Comparison of ENCODE assay signal across 1 cellular context in the genomic region with DNA sequence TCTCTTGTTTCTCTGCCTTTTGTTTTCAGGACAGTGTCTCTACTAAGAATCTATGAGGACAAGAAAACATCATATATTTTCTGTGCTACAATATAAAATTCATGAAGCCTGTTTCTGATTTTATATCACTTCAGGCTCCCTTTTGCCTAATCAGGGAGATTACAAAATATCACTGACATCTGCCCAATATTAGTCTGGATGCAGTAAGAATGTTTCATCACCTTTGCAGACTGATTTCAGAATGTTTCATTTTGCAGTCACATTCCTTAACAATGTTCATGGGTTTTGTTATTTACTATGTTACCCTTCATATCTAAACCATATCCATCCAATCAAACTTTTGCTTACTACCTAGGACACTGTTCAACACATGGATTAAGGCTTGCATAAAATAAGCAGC.
TF ChIP-seq lines count a peak whose summit lies in the region.

No MANE protein-coding gene starts in this region.

TF ChIP-seq in H1, 55 proteins besides CTCF, POLR2A, EP300 and RAD21:
- no peak for TF ChIP-seq KDM5A (IDR thresholded peaks at IDR 0.05; ENCODE audit: low read length)
- no peak for TF ChIP-seq KDM1A (IDR thresholded peaks at IDR 0.05; ENCODE audit: borderline replicate concordance, low read length)
- no peak for TF ChIP-seq CBX5 (IDR thresholded peaks at IDR 0.05; ENCODE audit: low read depth, low read length)
- no peak for TF ChIP-seq CHD2 (IDR thresholded peaks at IDR 0.05; ENCODE audit: low read length)
- no peak for TF ChIP-seq SP4 (IDR thresholded peaks at IDR 0.05; ENCODE audit: low read length)
- no peak for TF ChIP-seq HDAC6 (IDR thresholded peaks at IDR 0.05; ENCODE audit: low read depth, low read length)
- TF ChIP-seq TBP (IDR thresholded peaks at IDR 0.05; ENCODE audit: low read depth, low read length): no peak
